In genomic region chr6:18024876-18025275, GRCh38 we compare ENCODE assay signal across 23 cellular contexts.
"Had no signal": no experiment of that assay in that cellular context is flagged by ENCODE, and none has a peak within 500 bp of the region (broad histone marks: within the 10 kb centered on the region; RNA-seq: fewer than 3 reads in every experiment).

No MANE protein-coding gene starts in this region.

- H3K27me3 ChIP-seq: sigmoid colon, tibial nerve, upper lobe of left lung had no signal

- H3K9me3 Mint-ChIP-seq: effector memory CD8-positive, alpha-beta T cell; immature natural killer cell; natural killer cell; stimulated activated effector memory CD8-positive, alpha-beta T cell treated with anti-CD3 and anti-CD28 coated beads, Interleukin-12 subunit alpha, Interleukin-12 subunit beta, amount 100 ng/mL, for 72 hours had no signal

- H3K4me1 ChIP-seq: lower lobe of right lung, prostate gland, stomach had no signal

- H3K4me3 Mint-ChIP-seq: effector memory CD8-positive, alpha-beta T cell; immature natural killer cell; natural killer cell; stimulated activated effector memory CD8-positive, alpha-beta T cell treated with anti-CD3 and anti-CD28 coated beads, Interleukin-12 subunit alpha, Interleukin-12 subunit beta, amount 100 ng/mL, for 72 hours had no signal

- FAIRE-seq: endometrium, frontal cortex, keratinocyte, urothelium cell line had no signal

- ATAC-seq: effector memory CD8-positive, alpha-beta T cell; left ventricle myocardium superior; lower lobe of right lung; natural killer cell; right cardiac atrium; stimulated activated effector memory CD8-positive, alpha-beta T cell treated with anti-CD3 and anti-CD28 coated beads, Interleukin-12 subunit alpha, Interleukin-12 subunit beta, amount 100 ng/mL, for 72 hours had no signal

- H3K9me3 ChIP-seq: lower lobe of right lung, neutrophil, prostate gland, sigmoid colon, thoracic aorta, tibial nerve, upper lobe of left lung had no signal

- H3K36me3 Mint-ChIP-seq: immature natural killer cell; natural killer cell; stimulated activated effector memory CD8-positive, alpha-beta T cell treated with anti-CD3 and anti-CD28 coated beads, Interleukin-12 subunit alpha, Interleukin-12 subunit beta, amount 100 ng/mL, for 72 hours had no signal

- H3K27ac ChIP-seq: lower lobe of right lung, neutrophil, prostate gland, sigmoid colon, stomach, thoracic aorta, tibial nerve, upper lobe of left lung had no signal

- H3K4me1 Mint-ChIP-seq: immature natural killer cell; natural killer cell; stimulated activated effector memory CD8-positive, alpha-beta T cell treated with anti-CD3 and anti-CD28 coated beads, Interleukin-12 subunit alpha, Interleukin-12 subunit beta, amount 100 ng/mL, for 72 hours had no signal

- H3K4me3 ChIP-seq: lower lobe of right lung, prostate gland, sigmoid colon, stomach, thoracic aorta, tibial nerve, upper lobe of left lung had no signal

- H3K36me3 ChIP-seq: lower lobe of right lung, neutrophil, prostate gland, sigmoid colon, stomach, thoracic aorta, tibial nerve, upper lobe of left lung had no signal

- DNase-seq: cortex of kidney; effector memory CD8-positive, alpha-beta T cell; erythroblast; immature natural killer cell; left ventricle myocardium superior; lower lobe of right lung; natural killer cell; right cardiac atrium; sigmoid colon; stimulated activated CD4-positive, alpha-beta T cell treated with anti-CD3 and anti-CD28 coated beads, Interleukin-2, amount 100 ng/mL, for 24 hours; stimulated activated CD4-positive, alpha-beta T cell treated with anti-CD3 and anti-CD28 coated beads, Interleukin-4, amount 100 ng/mL, for 24 hours; stimulated activated naive CD4-positive, alpha-beta T cell treated with Interleukin-2 at 50 U/mL for 16 hours; stomach; upper lobe of left lung had no signal

- H3K27ac Mint-ChIP-seq: effector memory CD8-positive, alpha-beta T cell; immature natural killer cell; natural killer cell; stimulated activated effector memory CD8-positive, alpha-beta T cell treated with anti-CD3 and anti-CD28 coated beads, Interleukin-12 subunit alpha, Interleukin-12 subunit beta, amount 100 ng/mL, for 72 hours had no signal
